1 cellular context compared by ENCODE assay signal in the genomic region with DNA sequence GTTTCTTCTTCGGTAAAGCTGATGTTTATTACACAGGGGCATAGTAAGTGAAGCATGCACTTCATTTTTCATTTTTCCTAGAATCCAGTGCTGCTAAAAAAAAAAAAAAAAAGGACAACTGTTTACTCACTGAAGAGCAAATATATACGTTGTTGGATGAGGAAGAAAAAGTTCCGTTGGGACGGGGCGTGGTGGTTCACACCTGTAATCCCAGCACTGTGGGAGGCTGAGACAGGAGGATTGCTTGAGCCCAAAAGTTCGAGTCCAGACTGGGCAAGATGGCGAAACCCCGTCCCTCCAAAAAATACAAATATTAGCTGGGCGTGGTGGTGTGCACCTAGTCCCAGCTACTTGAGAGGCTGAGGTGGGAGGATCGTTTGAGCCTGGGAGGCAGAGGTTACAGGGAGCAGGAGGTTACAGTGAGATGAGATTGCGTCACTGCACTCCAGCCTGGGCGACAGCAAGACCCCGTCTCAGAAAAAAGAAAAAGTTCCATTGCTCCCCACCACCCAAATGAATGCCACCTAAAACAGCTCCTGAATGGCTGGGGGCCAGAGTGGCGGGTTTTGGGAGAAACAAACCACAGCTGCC.
TF ChIP-seq lines count a peak whose summit lies in the region.

No MANE protein-coding gene starts in this region.

TF ChIP-seq in HepG2, 621 proteins besides CTCF, POLR2A, EP300 and RAD21 (continued from another document):
- TF ChIP-seq CEBPB (IDR thresholded peaks at IDR 0.05; ENCODE audit: borderline replicate concordance, low read depth, low read length) (peak; percentile 62; the same call in 1 of the 2 replicates), ZNF12 (CRISPR knock-in tag; IDR thresholded peaks at IDR 0.05) (0 out of 2 replicates have a peak, but pooled peaks have one; percentile 11), ADNP (CRISPR knock-in tag; IDR thresholded peaks at IDR 0.05) (peak; percentile 62; the same call in 1 of the 2 replicates), ZC3H4 (CRISPR knock-in tag; IDR thresholded peaks at IDR 0.05; ENCODE audit: borderline replicate concordance) (no peak), RAD51 (IDR thresholded peaks at IDR 0.05; ENCODE audit: borderline replicate concordance) (no peak), SATB2 (CRISPR knock-in tag; IDR thresholded peaks at IDR 0.05) (no peak), HMGA1 (CRISPR knock-in tag; conservative IDR thresholded peaks at IDR 0.05) (no peak), ZMYM2 (CRISPR knock-in tag; IDR thresholded peaks at IDR 0.05) (peak; percentile 48; the same call in 1 of the 2 replicates), BCL6 (CRISPR knock-in tag; IDR thresholded peaks at IDR 0.05) (peak; percentile 59; the same call in 1 of the 2 replicates), CEBPG (CRISPR knock-in tag; IDR thresholded peaks at IDR 0.05) (peak; percentile 61), ZNF460 (CRISPR knock-in tag; IDR thresholded peaks at IDR 0.05; ENCODE audit: borderline replicate concordance) (peak; percentile 73), ZMYM3 (CRISPR knock-in tag; IDR thresholded peaks at IDR 0.05) (peak; percentile 67; the same call in 1 of the 2 replicates), ZFP37 (CRISPR knock-in tag; IDR thresholded peaks at IDR 0.05; ENCODE audit: borderline replicate concordance) (no peak), AGO2 (optimal IDR thresholded peaks at IDR 0.05; ENCODE audit: low read depth, low read length) (no peak), ZBTB3 (CRISPR knock-in tag; IDR thresholded peaks at IDR 0.05; ENCODE audit: borderline replicate concordance, low read depth) (no peak), ZNF660 (CRISPR knock-in tag; IDR thresholded peaks at IDR 0.05; ENCODE audit: borderline replicate concordance, low read depth) (no peak), GTF3A (CRISPR knock-in tag; conservative IDR thresholded peaks at IDR 0.05) (no peak), ZNF235 (CRISPR knock-in tag; IDR thresholded peaks at IDR 0.05; ENCODE audit: borderline replicate concordance) (no peak), SUZ12 (IDR thresholded peaks at IDR 0.05; ENCODE audit: low read depth, low read length) (no peak)
- TF ChIP-seq, protein P1, sequence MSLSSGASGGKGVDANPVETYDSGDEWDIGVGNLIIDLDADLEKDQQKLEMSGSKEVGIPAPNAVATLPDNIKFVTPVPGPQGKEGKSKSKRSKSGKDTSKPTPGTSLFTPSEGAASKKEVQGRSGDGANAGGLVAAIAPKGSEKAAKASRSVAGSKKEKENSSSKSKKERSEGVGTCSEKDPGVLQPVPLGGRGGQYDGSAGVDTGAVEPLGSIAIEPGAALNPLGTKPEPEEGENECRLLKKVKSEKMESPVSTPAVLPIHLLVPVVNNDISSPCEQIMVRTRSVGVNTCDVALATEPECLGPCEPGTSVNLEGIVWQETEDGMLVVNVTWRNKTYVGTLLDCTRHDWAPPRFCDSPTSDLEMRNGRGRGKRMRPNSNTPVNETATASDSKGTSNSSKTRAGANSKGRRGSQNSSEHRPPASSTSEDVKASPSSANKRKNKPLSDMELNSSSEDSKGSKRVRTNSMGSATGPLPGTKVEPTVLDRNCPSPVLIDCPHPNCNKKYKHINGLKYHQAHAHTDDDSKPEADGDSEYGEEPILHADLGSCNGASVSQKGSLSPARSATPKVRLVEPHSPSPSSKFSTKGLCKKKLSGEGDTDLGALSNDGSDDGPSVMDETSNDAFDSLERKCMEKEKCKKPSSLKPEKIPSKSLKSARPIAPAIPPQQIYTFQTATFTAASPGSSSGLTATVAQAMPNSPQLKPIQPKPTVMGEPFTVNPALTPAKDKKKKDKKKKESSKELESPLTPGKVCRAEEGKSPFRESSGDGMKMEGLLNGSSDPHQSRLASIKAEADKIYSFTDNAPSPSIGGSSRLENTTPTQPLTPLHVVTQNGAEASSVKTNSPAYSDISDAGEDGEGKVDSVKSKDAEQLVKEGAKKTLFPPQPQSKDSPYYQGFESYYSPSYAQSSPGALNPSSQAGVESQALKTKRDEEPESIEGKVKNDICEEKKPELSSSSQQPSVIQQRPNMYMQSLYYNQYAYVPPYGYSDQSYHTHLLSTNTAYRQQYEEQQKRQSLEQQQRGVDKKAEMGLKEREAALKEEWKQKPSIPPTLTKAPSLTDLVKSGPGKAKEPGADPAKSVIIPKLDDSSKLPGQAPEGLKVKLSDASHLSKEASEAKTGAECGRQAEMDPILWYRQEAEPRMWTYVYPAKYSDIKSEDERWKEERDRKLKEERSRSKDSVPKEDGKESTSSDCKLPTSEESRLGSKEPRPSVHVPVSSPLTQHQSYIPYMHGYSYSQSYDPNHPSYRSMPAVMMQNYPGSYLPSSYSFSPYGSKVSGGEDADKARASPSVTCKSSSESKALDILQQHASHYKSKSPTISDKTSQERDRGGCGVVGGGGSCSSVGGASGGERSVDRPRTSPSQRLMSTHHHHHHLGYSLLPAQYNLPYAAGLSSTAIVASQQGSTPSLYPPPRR (CRISPR knock-in tag; IDR thresholded peaks at IDR 0.05; ENCODE audit: borderline replicate concordance), result 0 out of 2 replicates have a peak, but pooled peaks have one; percentile 10
- TF ChIP-seq, protein P2, sequence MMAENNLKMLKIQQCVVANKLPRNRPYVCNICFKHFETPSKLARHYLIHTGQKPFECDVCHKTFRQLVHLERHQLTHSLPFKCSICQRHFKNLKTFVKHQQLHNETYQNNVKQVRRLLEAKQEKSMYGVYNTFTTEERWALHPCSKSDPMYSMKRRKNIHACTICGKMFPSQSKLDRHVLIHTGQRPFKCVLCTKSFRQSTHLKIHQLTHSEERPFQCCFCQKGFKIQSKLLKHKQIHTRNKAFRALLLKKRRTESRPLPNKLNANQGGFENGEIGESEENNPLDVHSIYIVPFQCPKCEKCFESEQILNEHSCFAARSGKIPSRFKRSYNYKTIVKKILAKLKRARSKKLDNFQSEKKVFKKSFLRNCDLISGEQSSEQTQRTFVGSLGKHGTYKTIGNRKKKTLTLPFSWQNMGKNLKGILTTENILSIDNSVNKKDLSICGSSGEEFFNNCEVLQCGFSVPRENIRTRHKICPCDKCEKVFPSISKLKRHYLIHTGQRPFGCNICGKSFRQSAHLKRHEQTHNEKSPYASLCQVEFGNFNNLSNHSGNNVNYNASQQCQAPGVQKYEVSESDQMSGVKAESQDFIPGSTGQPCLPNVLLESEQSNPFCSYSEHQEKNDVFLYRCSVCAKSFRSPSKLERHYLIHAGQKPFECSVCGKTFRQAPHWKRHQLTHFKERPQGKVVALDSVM (CRISPR knock-in tag; IDR thresholded peaks at IDR 0.05), result peak; percentile 98
